Comparison of ENCODE assay signal across 6 cellular contexts in the genomic region with DNA sequence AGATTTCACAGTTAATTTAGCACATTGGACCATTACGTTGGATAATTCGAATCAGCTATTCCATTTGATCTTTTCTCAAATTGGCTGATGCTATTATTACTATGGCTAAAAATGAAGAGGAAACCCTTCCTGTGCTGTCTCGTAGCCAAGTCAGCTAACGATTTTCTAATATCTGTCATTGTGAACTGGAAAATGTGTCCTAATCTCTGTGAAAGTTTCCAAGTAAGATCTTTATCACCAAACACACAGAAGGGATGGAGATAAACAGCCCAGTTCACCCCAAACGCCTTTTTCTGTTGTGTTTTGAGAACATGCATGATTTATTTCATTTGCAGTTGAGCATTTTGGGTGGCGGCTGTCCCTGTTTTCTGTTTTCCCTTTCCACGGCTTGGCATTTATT.
"Had no signal": no experiment of that assay in that cellular context is flagged by ENCODE, and none has a peak within 500 bp of the region (broad histone marks: within the 10 kb centered on the region; RNA-seq: fewer than 3 reads in every experiment).

No MANE protein-coding gene starts in this region.

- H3K4me3 ChIP-seq: GM23338, K562 had no signal

- H3K4me2 ChIP-seq: GM23338 had no signal

- H3K27ac ChIP-seq: HL-60 had no signal

- DNase-seq: H9, HCEC 1CT, IMR-90 had no signal

- H2AFZ ChIP-seq: GM23338 had no signal
